Comparison of ENCODE assay signal across 9 cellular contexts in the genomic region with DNA sequence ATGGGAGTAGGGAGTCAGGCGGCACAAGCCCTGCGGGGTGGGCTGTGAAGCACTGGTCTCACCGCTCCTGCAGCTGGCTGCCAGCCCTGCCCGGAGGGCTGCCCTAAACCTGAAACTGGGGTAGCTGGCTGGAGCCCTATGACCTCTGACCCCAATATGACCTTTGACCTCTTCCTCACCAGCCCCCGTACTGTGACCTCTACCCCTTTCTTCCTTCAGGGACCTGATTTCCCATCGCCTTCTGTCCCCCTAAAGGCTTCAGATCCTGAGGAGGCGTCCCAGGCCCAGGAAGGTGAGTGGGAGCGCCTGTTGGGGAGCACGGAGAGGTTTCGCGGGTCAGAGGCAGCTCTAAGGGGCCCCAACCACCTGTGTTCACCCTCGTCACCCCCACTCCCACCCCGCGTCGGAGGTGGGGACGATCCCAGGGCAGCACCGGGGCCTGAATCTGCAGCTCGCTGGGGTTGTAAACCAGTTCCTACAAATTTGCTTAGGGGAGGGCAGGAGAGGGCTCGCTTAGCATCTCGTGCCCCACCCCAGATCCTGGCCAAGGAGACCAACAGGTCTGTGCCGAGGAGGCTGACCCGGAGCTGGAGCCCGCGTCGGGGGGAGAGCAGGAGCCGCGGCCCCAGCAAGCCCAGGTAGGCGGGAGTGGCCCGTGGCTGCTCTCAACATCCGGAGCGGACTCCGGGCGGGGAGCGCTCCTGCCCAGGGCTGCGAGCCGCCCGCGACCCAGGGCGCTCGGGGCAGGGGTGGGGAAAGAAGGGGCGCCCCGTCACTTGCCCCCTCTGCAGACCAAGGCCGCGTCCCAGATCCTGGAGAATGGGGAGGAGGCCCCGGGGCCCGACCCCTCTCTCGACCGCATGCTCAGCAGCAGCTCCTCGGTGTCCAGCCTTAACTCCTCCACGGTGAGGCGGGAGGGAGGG. TPM values are rescaled to one million over a fixed set of nuclear protein-coding genes. Genes with fewer than 3 reads are reported as not detected.
DNase-seq lines count a peak whose midpoint lies in the region; ATAC-seq, FAIRE-seq and TF ChIP-seq lines count a peak whose summit lies in the region.
"Had no signal": no experiment of that assay in that cellular context is flagged by ENCODE, and none has a peak within 500 bp of the region (broad histone marks: within the 10 kb centered on the region; RNA-seq: fewer than 3 reads in every experiment).

No MANE protein-coding gene starts in this region.

- WGBS in mesenchymal stem cell, result 17% methylated on average over 43 of the region's 51 CpGs
- WGBS in urinary bladder, result 22% methylated on average over 51 of the region's 51 CpGs

- H3K18ac ChIP-seq in mesenchymal stem cell (ENCODE audit: low read depth in 1 of 2, low read length in 2 of 2), result peak overlapping the region; percentile 8 to 74

- H3K79me1 ChIP-seq in mesenchymal stem cell (replicated peaks; ENCODE audit: low read length, poor library complexity, severe bottlenecking), result no peaks in the 10 kb centered on the region

- H3K23ac ChIP-seq in mesenchymal stem cell (ENCODE audit: low read length in 2 of 2), result no peak overlapping the region

- peak overlapping the region; percentile 75 for H3K4me2 ChIP-seq in mesenchymal stem cell (ENCODE audit: low read length, poor library complexity, severe bottlenecking)

- H3K4me3 ChIP-seq in mesenchymal stem cell (ENCODE audit: insufficient read depth in 1 of 2, low read depth in 1 of 2, low read length in 2 of 2), result peak overlapping the region; percentile 56
- peak overlapping the region; percentile 45 for H3K4me3 ChIP-seq in urinary bladder (ENCODE audit: low read depth, low read length)

- DNase-seq in AG08396 (ENCODE audit: low spot score) (peak; percentile 59), H54 (ENCODE audit: insufficient read length, low spot score) (peak; percentile 51), RPMI8226 (peak; percentile 90), ecto neural progenitor cell (ENCODE audit: low spot score) (peak; percentile 82), mesenchymal stem cell (no peak), OCI-M2 (lab: John Stamatoyannopoulos, UW; ENCODE audit: unreplicated experiment) (no peak)

- no peaks in the 10 kb centered on the region for H3K9me3 ChIP-seq in mesenchymal stem cell (ENCODE audit: control insufficient read depth, low read length)

- no peak overlapping the region for H2BK5ac ChIP-seq in mesenchymal stem cell (ENCODE audit: low read depth, low read length, poor library complexity, severe bottlenecking)

- peak overlapping the region; percentile 54 for H2AFZ ChIP-seq in mesenchymal stem cell (ENCODE audit: low read depth, low read length)

- no peak for TF ChIP-seq POLR2A in H54 (IDR thresholded peaks at IDR 0.05; ENCODE audit: low read depth, low read length)

- no peak for ATAC-seq in GM18873 (IDR thresholded peaks at IDR 0.05; ENCODE audit: low FRiP score, unreplicated experiment)

- no peak overlapping the region for H3K9ac ChIP-seq in mesenchymal stem cell (ENCODE audit: low read length)

- H3K14ac ChIP-seq in mesenchymal stem cell (ENCODE audit: low read length in 2 of 2), result no peak overlapping the region

- FAIRE-seq in H54 (lab: Jason Lieb, UNC), result no peak
- FAIRE-seq: colon had no signal

- peak overlapping the region; percentile 23 for H2AK5ac ChIP-seq in mesenchymal stem cell (ENCODE audit: low read length, severe bottlenecking)

- no peak overlapping the region for H2BK120ac ChIP-seq in mesenchymal stem cell (ENCODE audit: low read depth, low read length)

- peak overlapping the region; percentile 27 for H4K8ac ChIP-seq in mesenchymal stem cell (ENCODE audit: low read length)

- H2BK12ac ChIP-seq in mesenchymal stem cell (ENCODE audit: low read length in 2 of 2), result no peak overlapping the region

- peak overlapping the region; percentile 68 for H2BK15ac ChIP-seq in mesenchymal stem cell (ENCODE audit: low read depth, poor library complexity, severe bottlenecking)

- H3K4ac ChIP-seq in mesenchymal stem cell (ENCODE audit: low read depth in 1 of 2, low read length in 2 of 2), result no peak overlapping the region

- H3K4me1 ChIP-seq in mesenchymal stem cell (ENCODE audit: control insufficient read depth, insufficient read depth, low read depth, low read length) (peaks cover 26% of the 10 kb centered on the region), urinary bladder (ENCODE audit: insufficient read depth) (no peaks in the 10 kb centered on the region)

- no peak overlapping the region for H4K91ac ChIP-seq in mesenchymal stem cell (ENCODE audit: low read length)

- H3K27me3 ChIP-seq in mesenchymal stem cell (ENCODE audit: control insufficient read depth in 1 of 2, insufficient read depth in 1 of 2, low read length in 2 of 2), result peaks cover 0 to 31% of the 10 kb centered on the region in 2 experiments

- peaks cover 9 to 12% of the 10 kb centered on the region in 2 experiments for H3K36me3 ChIP-seq in mesenchymal stem cell (ENCODE audit: control insufficient read depth in 1 of 2, insufficient read depth in 2 of 2, low read depth in 1 of 2, low read length in 2 of 2)
- no peaks in the 10 kb centered on the region for H3K36me3 ChIP-seq in urinary bladder (ENCODE audit: insufficient read depth)

- no peak overlapping the region for H3K27ac ChIP-seq in mesenchymal stem cell (ENCODE audit: low read length, poor library complexity, severe bottlenecking)
- peak overlapping the region; percentile 71 for H3K27ac ChIP-seq in urinary bladder (ENCODE audit: low read depth)

RNA-seq across cellular contexts. Expression of gene SYTL1, which starts 7.3 kb away (rescaled TPM):
- 0.39 TPM for polyA plus RNA-seq in mesenchymal stem cell (2013, experiment 1 of 2)
- polyA plus RNA-seq in mesenchymal stem cell (2013, experiment 2 of 2), result 0.59 TPM
- total RNA-seq in urinary bladder, result 12.8 TPM
- polyA plus RNA-seq in urinary bladder, result 31.0 TPM

RNA-seq across cellular contexts. Expression of gene MAP3K6, which starts 17.6 kb away (rescaled TPM):
- 27.2 TPM for polyA plus RNA-seq in mesenchymal stem cell (2013, experiment 1 of 2)
- 28.1 TPM for polyA plus RNA-seq in mesenchymal stem cell (2013, experiment 2 of 2)
- total RNA-seq in urinary bladder, result 10.1 TPM
- polyA plus RNA-seq in urinary bladder, result 83.3 TPM

RNA-seq across cellular contexts. Expression of gene FCN3, which starts 25.5 kb away (rescaled TPM):
- polyA plus RNA-seq in mesenchymal stem cell (2013, experiment 1 of 2), result not detected
- not detected for polyA plus RNA-seq in mesenchymal stem cell (2013, experiment 2 of 2)
- not detected for total RNA-seq in urinary bladder
- 4.5 TPM for polyA plus RNA-seq in urinary bladder

RNA-seq across cellular contexts. Expression of gene TMEM222, which starts 27.2 kb away (rescaled TPM):
- 37.1 TPM for polyA plus RNA-seq in mesenchymal stem cell (2013, experiment 1 of 2)
- polyA plus RNA-seq in mesenchymal stem cell (2013, experiment 2 of 2), result 36.1 TPM
- 12.8 TPM for total RNA-seq in urinary bladder
- polyA plus RNA-seq in urinary bladder, result 58.4 TPM

RNA-seq across cellular contexts. Expression of gene CD164L2, which starts 34.0 kb away (rescaled TPM):
- not detected for polyA plus RNA-seq in mesenchymal stem cell (2013, experiment 1 of 2)
- not detected for polyA plus RNA-seq in mesenchymal stem cell (2013, experiment 2 of 2)
- not detected for total RNA-seq in urinary bladder
- 0.06 TPM for polyA plus RNA-seq in urinary bladder

Comparison
In these comparisons a context has a peak if more than half of its experiments do, and no peak if none do; other contexts are left out.
1. DNase-seq: peak in AG08396 (single experiment), H54 (single experiment), RPMI8226 (single experiment) and ecto neural progenitor cell (single experiment); none in mesenchymal stem cell (single experiment) and OCI-M2 (single experiment).